In genomic region chr2:21198637-21199036, GRCh38 we compare ENCODE assay signal across 23 cellular contexts.
DNase-seq lines count a peak whose midpoint lies in the region; ATAC-seq, FAIRE-seq and TF ChIP-seq lines count a peak whose summit lies in the region.
"Had no signal": no experiment of that assay in that cellular context is flagged by ENCODE, and none has a peak within 500 bp of the region (broad histone marks: within the 10 kb centered on the region; RNA-seq: fewer than 3 reads in every experiment).

No MANE protein-coding gene starts in this region.

- peaks cover 25% of the 10 kb centered on the region for H3K27me3 ChIP-seq in HAP-1 (ENCODE audit: low read depth)
- H3K27me3 ChIP-seq: BE2C had no signal

- no peak for FAIRE-seq in kidney (lab: Jason Lieb, UNC)
- FAIRE-seq: A204.1, GM12892, GM18507, H1, HepG2 had no signal

- no peaks in the 10 kb centered on the region for H3K9me3 Mint-ChIP-seq in progenitor cell of endocrine pancreas (ENCODE audit: low read depth)
- H3K9me3 Mint-ChIP-seq: CD4-positive, CD25-positive, alpha-beta regulatory T cell; CD8-positive, alpha-beta memory T cell; H9 had no signal

- no peak for TF ChIP-seq CTCF in progenitor cell of endocrine pancreas (IDR thresholded peaks at IDR 0.05; ENCODE audit: unreplicated experiment)
- no peak for TF ChIP-seq CTCF in kidney (IDR thresholded peaks at IDR 0.05; ENCODE audit: borderline replicate concordance, extremely low read depth, insufficient read depth)

- no peak overlapping the region for H3K9ac ChIP-seq in kidney (ENCODE audit: low read length in 2 of 2)

- H3K4me1 ChIP-seq in kidney (ENCODE audit: control insufficient read depth in 1 of 2, insufficient read depth in 1 of 2, low read depth in 1 of 2, low read length in 2 of 2) (no peaks in the 10 kb centered on the region), HAP-1 (no peaks in the 10 kb centered on the region)

- H3K9me3 ChIP-seq in kidney (ENCODE audit: control insufficient read depth in 1 of 2, low read length in 2 of 2) (no peaks in the 10 kb centered on the region), HAP-1 (no peaks in the 10 kb centered on the region)
- H3K9me3 ChIP-seq: BE2C had no signal

- in situ Hi-C loops in HAP-1 (cut with MboI; ENCODE audit: low sequenced_read_pairs): no loop called here

- peak overlapping the region; percentile 40 for H3K27ac Mint-ChIP-seq in progenitor cell of endocrine pancreas
- H3K27ac Mint-ChIP-seq: CD4-positive, CD25-positive, alpha-beta regulatory T cell; CD8-positive, alpha-beta memory T cell; H9; IgD-negative memory B cell had no signal

- H3K4me1 Mint-ChIP-seq in progenitor cell of endocrine pancreas (ENCODE audit: low read depth): peaks cover 33% of the 10 kb centered on the region
- H3K4me1 Mint-ChIP-seq: CD4-positive, CD25-positive, alpha-beta regulatory T cell; CD8-positive, alpha-beta memory T cell; IgD-negative memory B cell had no signal

- no peak for ATAC-seq in GM21825 (IDR thresholded peaks at IDR 0.05; ENCODE audit: unreplicated experiment)
- ATAC-seq: HepG2 had no signal

- H3K36me3 Mint-ChIP-seq in progenitor cell of endocrine pancreas (ENCODE audit: insufficient read depth): no peaks in the 10 kb centered on the region
- H3K36me3 Mint-ChIP-seq: CD4-positive, CD25-positive, alpha-beta regulatory T cell; CD8-positive, alpha-beta memory T cell; IgD-negative memory B cell had no signal

- no peak overlapping the region for H3K4me3 ChIP-seq in kidney (ENCODE audit: low read length in 2 of 2)
- H3K4me3 ChIP-seq in HAP-1: no peak overlapping the region

- H3K27me3 Mint-ChIP-seq in progenitor cell of endocrine pancreas: no peaks in the 10 kb centered on the region
- H3K27me3 Mint-ChIP-seq: CD8-positive, alpha-beta memory T cell had no signal

- H3K27ac ChIP-seq in kidney (ENCODE audit: low read depth in 2 of 2, low read length in 2 of 2): no peak overlapping the region

- no peaks in the 10 kb centered on the region for H3K36me3 ChIP-seq in kidney (ENCODE audit: control insufficient read depth in 1 of 2, insufficient read depth in 2 of 2, low read length in 2 of 2)
- H3K36me3 ChIP-seq in HAP-1 (replicated peaks): no peaks in the 10 kb centered on the region
- H3K36me3 ChIP-seq: BE2C had no signal

- intact Hi-C loops in kidney (cut with DNase I): no loop called here

- peak; percentile 69 for DNase-seq in NCI-H748 (lab: John Stamatoyannopoulos, UW; ENCODE audit: unreplicated experiment)
- DNase-seq in SHP77 (lab: John Stamatoyannopoulos, UW): peak; percentile 52 to 64
- no peak for DNase-seq in progenitor cell of endocrine pancreas (ENCODE audit: low spot score, unreplicated experiment)
- DNase-seq in stimulated activated CD8-positive, alpha-beta memory T cell treated with anti-CD3 and anti-CD28 coated beads, Interleukin-4, amount 100 ng/mL, for 48 hours: no peak
- DNase-seq in kidney: no peak
- DNase-seq in HAP-1 (ENCODE audit: low spot score in 2 of 2): no peak
- DNase-seq: ACHN; BE2C; C1 segment of cervical spinal cord; CD4-positive, CD25-positive, alpha-beta regulatory T cell; CD8-positive, alpha-beta memory T cell; COR-L47; DMS153; DMS79; GDM1; H9 had no signal

- no peak overlapping the region for H3K4me3 Mint-ChIP-seq in progenitor cell of endocrine pancreas (ENCODE audit: low read depth)
- H3K4me3 Mint-ChIP-seq: CD4-positive, CD25-positive, alpha-beta regulatory T cell; CD8-positive, alpha-beta memory T cell; H9; IgD-negative memory B cell had no signal

Comparison
In these comparisons a context has a peak if more than half of its experiments do, and no peak if none do; other contexts are left out.
1. DNase-seq: peak in NCI-H748 (single experiment) and SHP77 (2 of 2); none in progenitor cell of endocrine pancreas (single experiment), stimulated activated CD8-positive, alpha-beta memory T cell treated with anti-CD3 and anti-CD28 coated beads, Interleukin-4, amount 100 ng/mL, for 48 hours (single experiment), kidney (single experiment) and HAP-1 (0 of 2).